In genomic region chr19:46716672-46717033, GRCh38 we compare ENCODE assay signal across 8 cellular contexts. TPM values are rescaled to one million over a fixed set of nuclear protein-coding genes. Genes with fewer than 3 reads are reported as not detected.
DNase-seq lines count a peak whose midpoint lies in the region; ATAC-seq and TF ChIP-seq lines count a peak whose summit lies in the region.

No MANE protein-coding gene starts in this region.

- H3K27ac Mint-ChIP-seq in H9 = peak overlapping the region; percentile 44 to 95 (median 78); a peak in 3 of 7 replicates
- peak overlapping the region; percentile 98 for H3K27ac Mint-ChIP-seq in activated CD8-positive, alpha-beta T cell treated with anti-CD3 and anti-CD28 coated beads, Interleukin-2, amount 10 ng/mL, durations not matched to agents 7 days and 5 days

- peaks cover 15% of the 10 kb centered on the region for H3K23me2 ChIP-seq in H9 (ENCODE audit: insufficient read length, low read depth, low read length, poor library complexity, severe bottlenecking)

- no peak overlapping the region for H2BK15ac ChIP-seq in H9 (ENCODE audit: low read depth, low read length)

- H3K4me1 Mint-ChIP-seq in H9 = peaks cover 19 to 23% of the 10 kb centered on the region in 2 experiments
- peaks cover 48% of the 10 kb centered on the region for H3K4me1 Mint-ChIP-seq in activated CD8-positive, alpha-beta T cell treated with anti-CD3 and anti-CD28 coated beads, Interleukin-2, amount 10 ng/mL, durations not matched to agents 7 days and 5 days (ENCODE audit: low read depth)

- H3K56ac ChIP-seq in H9 (ENCODE audit: insufficient read length, low read depth, low read length) = no peak overlapping the region

- TF ChIP-seq CTCF in H9 (conservative IDR thresholded peaks at IDR 0.05) (no peak), smooth muscle cell (IDR thresholded peaks at IDR 0.05; ENCODE audit: borderline replicate concordance, insufficient read depth, poor library complexity, severe bottlenecking) (no peak)

- no peak overlapping the region for H2AK5ac ChIP-seq in H9 (ENCODE audit: insufficient read length, low read length)

- H4K20me1 ChIP-seq in H9 (ENCODE audit: control insufficient read depth, insufficient read depth, insufficient read length) (no peaks in the 10 kb centered on the region), smooth muscle cell (ENCODE audit: low read depth) (peaks cover 3% of the 10 kb centered on the region)

- no peak overlapping the region for H3T11ph ChIP-seq in H9 (ENCODE audit: low read length)

- no CpG with 5 or more reads among the region's 20 CpGs for WGBS in H9 (ENCODE audit: extremely low coverage, insufficient read length, low lambda C conversion rate)
- under 1% methylated on average over 20 of the region's 20 CpGs for WGBS in right cardiac atrium
- WGBS in smooth muscle cell (ENCODE audit: low lambda C conversion rate) = 3% methylated on average over 8 of the region's 20 CpGs

- DNase-seq in H9 = no peak
- DNase-seq in activated CD8-positive, alpha-beta T cell treated with anti-CD3 and anti-CD28 coated beads, Interleukin-2, amount 10 ng/mL, durations not matched to agents 7 days and 5 days = no peak
- no peak for DNase-seq in right cardiac atrium
- DNase-seq in smooth muscle cell (lab: John Stamatoyannopoulos, UW; ENCODE audit: unreplicated experiment) = no peak
- DNase-seq in activated CD4-positive, CD25-positive, alpha-beta regulatory T cell treated with anti-CD3 and anti-CD28 coated beads, Interleukin-2, amount 50 U/mL, for 72 hours = no peak
- no peak for DNase-seq in MV-4-11 (lab: John Stamatoyannopoulos, UW)
- DNase-seq in NCI-H187 (lab: John Stamatoyannopoulos, UW) = no peak

- no peak overlapping the region for H3K23ac ChIP-seq in H9 (ENCODE audit: insufficient read length, low read depth, low read length)

- H3K27ac ChIP-seq in H9 (ENCODE audit: insufficient read length, low read depth, low read length) = no peak overlapping the region
- peak overlapping the region; percentile 64 for H3K27ac ChIP-seq in right cardiac atrium (ENCODE audit: low read length)
- H3K27ac ChIP-seq in smooth muscle cell (ENCODE audit: low read depth) = peak overlapping the region; percentile 63

- H3K14ac ChIP-seq in H9 (ENCODE audit: insufficient read depth, low read length) = peak overlapping the region; percentile 69; the same call in 1 of the 2 replicates

- H3K79me2 ChIP-seq in H9 (ENCODE audit: insufficient read depth, low read length) (no peaks in the 10 kb centered on the region; the same call in 1 of the 2 replicates), smooth muscle cell (ENCODE audit: low read depth) (peaks cover 21% of the 10 kb centered on the region)

- no peak overlapping the region for H2BK120ac ChIP-seq in H9 (ENCODE audit: low read depth, low read length, poor library complexity, severe bottlenecking)

- ATAC-seq in activated CD8-positive, alpha-beta T cell treated with anti-CD3 and anti-CD28 coated beads, Interleukin-2, amount 10 ng/mL, durations not matched to agents 7 days and 5 days = no peak
- no peak for ATAC-seq in right cardiac atrium
- ATAC-seq in HG02763 (IDR thresholded peaks at IDR 0.05; ENCODE audit: unreplicated experiment) = no peak

- H4K5ac ChIP-seq in H9 (ENCODE audit: insufficient read length, low read depth, low read length) = no peak overlapping the region

- H2BK5ac ChIP-seq in H9 (ENCODE audit: insufficient read length, low read length) = no peak overlapping the region

- peak overlapping the region; percentile 95 for H3K4me3 ChIP-seq in right cardiac atrium (ENCODE audit: low read length)
- H3K4me3 ChIP-seq in smooth muscle cell = peak overlapping the region; percentile 94

- intact Hi-C loops in right cardiac atrium (cut with DNase I) = no loop called here

- no peak overlapping the region for H3K18ac ChIP-seq in H9 (ENCODE audit: insufficient read length, low read depth, low read length)

- no peaks in the 10 kb centered on the region for H3K36me3 ChIP-seq in smooth muscle cell (ENCODE audit: low read depth)

- no peaks in the 10 kb centered on the region for H3K9me3 ChIP-seq in H9 (ENCODE audit: control insufficient read depth, low read depth, low read length)
- H3K9me3 ChIP-seq in right cardiac atrium (ENCODE audit: control insufficient read depth, low read length) = no peaks in the 10 kb centered on the region
- no peaks in the 10 kb centered on the region for H3K9me3 ChIP-seq in smooth muscle cell (replicated peaks; ENCODE audit: low read depth)

- no peak overlapping the region for H2BK12ac ChIP-seq in H9 (ENCODE audit: insufficient read length, low read depth, low read length)

- peaks cover 9% of the 10 kb centered on the region for H3F3A ChIP-seq in smooth muscle cell (ENCODE audit: low read depth)

- H3K4me1 ChIP-seq in H9 (ENCODE audit: insufficient read depth, low read length) (no peaks in the 10 kb centered on the region; the same call in 1 of the 2 replicates), right cardiac atrium (ENCODE audit: control insufficient read depth, insufficient read depth, low read length) (no peaks in the 10 kb centered on the region), smooth muscle cell (ENCODE audit: low read depth) (peaks cover 13% of the 10 kb centered on the region)

- POLR2A ChIA-PET in activated CD8-positive, alpha-beta T cell treated with anti-CD3 and anti-CD28 coated beads, Interleukin-2, amount 10 ng/mL, durations not matched to agents 7 days and 5 days (lab: Charles Lee) = no interaction called here

- H3K27me3 ChIP-seq in H9 (ENCODE audit: insufficient read depth, low read length) = no peaks in the 10 kb centered on the region
- H3K27me3 ChIP-seq in right cardiac atrium (ENCODE audit: control insufficient read depth, insufficient read depth) = no peaks in the 10 kb centered on the region
- no peaks in the 10 kb centered on the region for H3K27me3 ChIP-seq in smooth muscle cell (ENCODE audit: low read depth)

- peaks cover 10 to 22% (median 22%) of the 10 kb centered on the region in 3 experiments for H3K36me3 Mint-ChIP-seq in H9 (ENCODE audit: insufficient read depth in 1 of 3, low read depth in 3 of 3)
- peaks cover 62% of the 10 kb centered on the region for H3K36me3 Mint-ChIP-seq in activated CD8-positive, alpha-beta T cell treated with anti-CD3 and anti-CD28 coated beads, Interleukin-2, amount 10 ng/mL, durations not matched to agents 7 days and 5 days (ENCODE audit: low read depth)

- peak overlapping the region; percentile 91 to 97 for H3K4me3 Mint-ChIP-seq in H9
- peak overlapping the region; percentile 94 for H3K4me3 Mint-ChIP-seq in activated CD8-positive, alpha-beta T cell treated with anti-CD3 and anti-CD28 coated beads, Interleukin-2, amount 10 ng/mL, durations not matched to agents 7 days and 5 days

- no peak overlapping the region for H4K8ac ChIP-seq in H9 (replicated peaks; ENCODE audit: insufficient read length, low read depth, low read length)

- H2AFZ ChIP-seq in H9 (ENCODE audit: low read length) (no peak overlapping the region), smooth muscle cell (ENCODE audit: low read depth) (peak overlapping the region; percentile 43)

- no peak overlapping the region for H4K91ac ChIP-seq in H9 (ENCODE audit: insufficient read length, low read depth, low read length)

- H3K27me3 Mint-ChIP-seq in H9 (ENCODE audit: low read depth) = no peaks in the 10 kb centered on the region
- H3K27me3 Mint-ChIP-seq in activated CD8-positive, alpha-beta T cell treated with anti-CD3 and anti-CD28 coated beads, Interleukin-2, amount 10 ng/mL, durations not matched to agents 7 days and 5 days (ENCODE audit: low read depth) = no peaks in the 10 kb centered on the region

- H3K9ac ChIP-seq in H9 (ENCODE audit: extremely low read depth, insufficient read length, low read length) (peak overlapping the region; percentile 55), smooth muscle cell (ENCODE audit: low read depth) (peak overlapping the region; percentile 90)

- H3K4me2 ChIP-seq in H9 (ENCODE audit: insufficient read depth, insufficient read length, low read length) (peak overlapping the region; percentile 75), smooth muscle cell (peak overlapping the region; percentile 98)

- CTCF ChIA-PET in activated CD8-positive, alpha-beta T cell treated with anti-CD3 and anti-CD28 coated beads, Interleukin-2, amount 10 ng/mL, durations not matched to agents 7 days and 5 days (lab: Charles Lee) = interaction anchor here (1.0 to 5.3 kb wide), 4 partner anchors 13 to 116 kb away, joined by 3 to 53 read pairs (median 26); no protein-coding TSS in a partner anchor

- no peak overlapping the region for H3K4ac ChIP-seq in H9 (ENCODE audit: low read depth, low read length)

- peaks cover 3% of the 10 kb centered on the region for H3K79me1 ChIP-seq in H9 (ENCODE audit: insufficient read depth, low read depth, low read length, poor library complexity, severe bottlenecking)

- H3K9me3 Mint-ChIP-seq in H9 = no peaks in the 10 kb centered on the region
- H3K9me3 Mint-ChIP-seq in activated CD8-positive, alpha-beta T cell treated with anti-CD3 and anti-CD28 coated beads, Interleukin-2, amount 10 ng/mL, durations not matched to agents 7 days and 5 days (ENCODE audit: insufficient read depth) = no peaks in the 10 kb centered on the region

- no peak overlapping the region for H2BK20ac ChIP-seq in H9 (ENCODE audit: low read depth, low read length, poor library complexity, severe bottlenecking)

RNA-seq across cellular contexts. Expression of gene PRKD2, which starts 0.3 kb away (rescaled TPM):
- total RNA-seq in H9 (2021) (60.7 and 60.8 TPM in 2 replicates), right cardiac atrium (10 to 100 TPM; 14.2 to 16.6 (median 14.8) TPM), smooth muscle cell (8.6 and 24.2 TPM in 2 replicates)
- total RNA-seq in activated CD8-positive, alpha-beta T cell treated with anti-CD3 and anti-CD28 coated beads, Interleukin-2, amount 10 ng/mL, durations not matched to agents 7 days and 5 days = 100 to 1,000 TPM; 161 to 166 TPM
- polyA plus RNA-seq in right cardiac atrium (11.3 TPM), smooth muscle cell (34.6 and 45.9 TPM in 2 replicates)

RNA-seq across cellular contexts. Expression of gene FKRP, which starts 29.2 kb away (rescaled TPM):
- total RNA-seq in H9 (2021) = 39.1 and 42.2 TPM in 2 replicates
- 10 to 100 TPM; 15.3 to 18.4 TPM for total RNA-seq in activated CD8-positive, alpha-beta T cell treated with anti-CD3 and anti-CD28 coated beads, Interleukin-2, amount 10 ng/mL, durations not matched to agents 7 days and 5 days
- 10 to 100 TPM; 15.0 to 22.7 (median 21.0) TPM for total RNA-seq in right cardiac atrium
- 15.9 TPM for polyA plus RNA-seq in right cardiac atrium
- total RNA-seq in smooth muscle cell = 13.8 and 35.2 TPM in 2 replicates
- 18.9 and 27.2 TPM in 2 replicates for polyA plus RNA-seq in smooth muscle cell

RNA-seq across cellular contexts. Expression of gene STRN4, which starts 29.6 kb away (rescaled TPM):
- 143 and 148 TPM in 2 replicates for total RNA-seq in H9 (2021)
- total RNA-seq in activated CD8-positive, alpha-beta T cell treated with anti-CD3 and anti-CD28 coated beads, Interleukin-2, amount 10 ng/mL, durations not matched to agents 7 days and 5 days = 10 to 100 TPM; 79.6 to 90.2 TPM
- 10 to 100 TPM; 49.0 to 69.8 (median 54.7) TPM for total RNA-seq in right cardiac atrium
- 39.3 TPM for polyA plus RNA-seq in right cardiac atrium
- total RNA-seq in smooth muscle cell = 47.1 and 55.7 TPM in 2 replicates
- 69.1 and 72.1 TPM in 2 replicates for polyA plus RNA-seq in smooth muscle cell

RNA-seq across cellular contexts. Expression of gene DACT3, which starts 55.7 kb away (rescaled TPM):
- total RNA-seq in H9 (2021) (0.87 and 1.1 TPM in 2 replicates), right cardiac atrium (10 to 100 TPM; 24.6 to 46.5 (median 37.2) TPM), smooth muscle cell (6.2 and 12.3 TPM in 2 replicates)
- under 1 TPM; 0.42 TPM for total RNA-seq in activated CD8-positive, alpha-beta T cell treated with anti-CD3 and anti-CD28 coated beads, Interleukin-2, amount 10 ng/mL, durations not matched to agents 7 days and 5 days
- polyA plus RNA-seq in right cardiac atrium (28.3 TPM), smooth muscle cell (19.1 and 22.7 TPM in 2 replicates)
